Comparison of ENCODE assay signal across 22 cellular contexts in genomic region chr12:19248929-19249602, GRCh38.
DNase-seq lines count a peak whose midpoint lies in the region; ATAC-seq, FAIRE-seq and TF ChIP-seq lines count a peak whose summit lies in the region.
"Had no signal": no experiment of that assay in that cellular context is flagged by ENCODE, and none has a peak within 500 bp of the region (broad histone marks: within the 10 kb centered on the region; RNA-seq: fewer than 3 reads in every experiment).

No MANE protein-coding gene starts in this region.

- peak; percentile 50 for DNase-seq in EH (ENCODE audit: low read depth)
- peak; percentile 51 for DNase-seq in SK-MEL-5 (ENCODE audit: low read depth, low spot score)
- no peak for DNase-seq in HepG2 (ENCODE audit: low spot score)
- DNase-seq in stomach, result no peak
- DNase-seq in DMS153 treated with DMSO at 0.1 percent for 48 hours (lab: John Stamatoyannopoulos, UW; ENCODE audit: unreplicated experiment), result no peak
- DNase-seq in neuronal stem cell (ENCODE audit: low spot score), result no peak
- DNase-seq in CD8-positive, alpha-beta memory T cell, result no peak
- DNase-seq: activated CD4-positive, alpha-beta T cell treated with anti-CD3 and anti-CD28 coated beads, Interleukin-2, amount 50 U/mL, for 4 hours; activated gamma-delta T cell treated with Interleukin-2 at 50 U/mL for 16 hours; amniotic stem cell; CD4-positive, alpha-beta memory T cell; DND-41; effector CD8-positive, alpha-beta T cell; NCI-H2107; nephron progenitor cell; SIG-M5; stimulated activated CD8-positive, alpha-beta memory T cell treated with anti-CD3 and anti-CD28 coated beads, Interleukin-4, amount 100 ng/mL, for 48 hours; T-helper 1 cell; uterus; WERI-Rb-1 had no signal

- H3K9me3 Mint-ChIP-seq in CD8-positive, alpha-beta memory T cell, result no peaks in the 10 kb centered on the region
- H3K9me3 Mint-ChIP-seq: nephron progenitor cell had no signal

- no peaks in the 10 kb centered on the region for H3K4me1 Mint-ChIP-seq in CD8-positive, alpha-beta memory T cell
- H3K4me1 Mint-ChIP-seq: CD4-positive, alpha-beta memory T cell; nephron progenitor cell had no signal

- H3K27me3 ChIP-seq in HepG2 (ENCODE audit: control insufficient read depth in 1 of 2, insufficient read depth in 2 of 2, low read length in 2 of 2) (no peaks in the 10 kb centered on the region), stomach (no peaks in the 10 kb centered on the region), neuronal stem cell (ENCODE audit: control insufficient read depth in 3 of 3, insufficient read depth in 3 of 3, low read depth in 1 of 3, low read length in 3 of 3) (no peaks in the 10 kb centered on the region)
- H3K27me3 ChIP-seq in CD8-positive, alpha-beta memory T cell (ENCODE audit: insufficient read depth, low read length, poor library complexity, severe bottlenecking), result no peaks in the 10 kb centered on the region
- H3K27me3 ChIP-seq: uterus had no signal

- H3K4me3 ChIP-seq in HepG2 (replicated peaks in 1 of 3; ENCODE audit: insufficient read depth in 1 of 3, low read depth in 2 of 3, low read length in 3 of 3), result no peak overlapping the region
- H3K4me3 ChIP-seq in stomach, result no peak overlapping the region
- no peak overlapping the region for H3K4me3 ChIP-seq in neuronal stem cell (ENCODE audit: low read length in 2 of 2)
- no peak overlapping the region for H3K4me3 ChIP-seq in CD8-positive, alpha-beta memory T cell (ENCODE audit: low read length)
- H3K4me3 ChIP-seq: uterus had no signal

- no peak overlapping the region for H4K91ac ChIP-seq in neuronal stem cell (ENCODE audit: low read depth, low read length, poor library complexity)

- H3K9me3 ChIP-seq in HepG2 (ENCODE audit: low read length) (no peaks in the 10 kb centered on the region), stomach (no peaks in the 10 kb centered on the region), neuronal stem cell (replicated peaks in 1 of 2; ENCODE audit: control insufficient read depth in 2 of 2, insufficient read depth in 1 of 2, low read depth in 1 of 2, low read length in 2 of 2) (no peaks in the 10 kb centered on the region)
- no peaks in the 10 kb centered on the region for H3K9me3 ChIP-seq in CD8-positive, alpha-beta memory T cell (ENCODE audit: low read length)
- H3K9me3 ChIP-seq: uterus had no signal

- no peak overlapping the region for H4K8ac ChIP-seq in neuronal stem cell (ENCODE audit: low read depth, low read length)

- TF ChIP-seq CTCF in HepG2 (CRISPR knock-in tag; IDR thresholded peaks at IDR 0.05) (no peak), stomach (IDR thresholded peaks at IDR 0.05) (no peak)

- H3K36me3 ChIP-seq in HepG2 (replicated peaks in 1 of 2; ENCODE audit: control insufficient read depth in 1 of 2, insufficient read depth in 2 of 2, low read length in 2 of 2), result no peaks in the 10 kb centered on the region
- H3K36me3 ChIP-seq in stomach, result no peaks in the 10 kb centered on the region
- peaks cover 0 to 3% of the 10 kb centered on the region in 2 donors for H3K36me3 ChIP-seq in neuronal stem cell (replicated peaks in 1 of 2; ENCODE audit: control insufficient read depth in 2 of 2, insufficient read depth in 2 of 2, low read length in 2 of 2)
- no peaks in the 10 kb centered on the region for H3K36me3 ChIP-seq in CD8-positive, alpha-beta memory T cell (ENCODE audit: insufficient read depth, low read length)
- H3K36me3 ChIP-seq: uterus, WERI-Rb-1 had no signal

- H3K27ac Mint-ChIP-seq in CD8-positive, alpha-beta memory T cell, result no peak overlapping the region

- no peak overlapping the region for H3K27ac ChIP-seq in HepG2 (ENCODE audit: extremely low read length, insufficient read depth, low read length)
- H3K27ac ChIP-seq in stomach, result no peak overlapping the region
- no peak overlapping the region for H3K27ac ChIP-seq in neuronal stem cell (replicated peaks; ENCODE audit: low read length)
- H3K27ac ChIP-seq in CD8-positive, alpha-beta memory T cell (ENCODE audit: low read depth, low read length), result no peak overlapping the region
- H3K27ac ChIP-seq: uterus, WERI-Rb-1 had no signal

- H2AFZ ChIP-seq in HepG2 (ENCODE audit: low read length), result no peak overlapping the region
- H2AFZ ChIP-seq in neuronal stem cell (ENCODE audit: low read length), result no peak overlapping the region

- BruUV-seq in HepG2 (replicated peaks; lab: Mats Ljungman, UMichigan), result no TSS peak

- ATAC-seq in esophagus mucosa (peak; percentile 48), HepG2 (no peak)
- ATAC-seq: left lobe of liver had no signal

- no peak for FAIRE-seq in HepG2 (lab: Jason Lieb, UNC)

- no peak for TF ChIP-seq RAD21 in HepG2 (CRISPR knock-in tag; IDR thresholded peaks at IDR 0.05)

- H3K4me1 ChIP-seq in HepG2 (ENCODE audit: insufficient read depth, low read length) (no peaks in the 10 kb centered on the region), stomach (peaks cover 0 to 14% (median 4%) of the 10 kb centered on the region in 4 donors), neuronal stem cell (ENCODE audit: control insufficient read depth in 2 of 2, insufficient read depth in 1 of 2, low read depth in 1 of 2, low read length in 2 of 2) (peaks cover 0 to 2% of the 10 kb centered on the region in 2 donors)
- H3K4me1 ChIP-seq in CD8-positive, alpha-beta memory T cell (ENCODE audit: insufficient read depth, low read length), result no peaks in the 10 kb centered on the region
- H3K4me1 ChIP-seq: uterus had no signal

- no peak overlapping the region for H3K18ac ChIP-seq in neuronal stem cell (ENCODE audit: low read length)

- no peak overlapping the region for H2BK120ac ChIP-seq in neuronal stem cell (ENCODE audit: low read depth, low read length)

- no peak overlapping the region for H2BK5ac ChIP-seq in neuronal stem cell (ENCODE audit: low read length)

- no peaks in the 10 kb centered on the region for H3K79me2 ChIP-seq in HepG2 (ENCODE audit: insufficient read depth, low read length)

- POLR2A ChIA-PET in HepG2 (lab: Yijun Ruan, JAX), result no interaction called here
- POLR2A ChIA-PET in CD8-positive, alpha-beta memory T cell (lab: Charles Lee), result no interaction called here

- H2AK5ac ChIP-seq in neuronal stem cell (ENCODE audit: low read depth, low read length), result no peak overlapping the region

- TF ChIP-seq POLR2A in HepG2 (IDR thresholded peaks at IDR 0.05; ENCODE audit: insufficient read depth in 1 of 2, low read depth in 2 of 2, low read length in 2 of 2), result no peak
- TF ChIP-seq POLR2A in stomach (IDR thresholded peaks at IDR 0.05), result no peak

- H3K9ac ChIP-seq in HepG2 (ENCODE audit: insufficient read depth, low read depth, low read length) (no peak overlapping the region), neuronal stem cell (ENCODE audit: low read depth, low read length, poor library complexity) (no peak overlapping the region)

- no peaks in the 10 kb centered on the region for H3K79me1 ChIP-seq in neuronal stem cell (ENCODE audit: low read depth, low read length)

- no peak overlapping the region for H3K4ac ChIP-seq in neuronal stem cell (ENCODE audit: low read length)

- intact Hi-C loops in HepG2 (cut with micrococcal nuclease; ENCODE audit: unreplicated experiment) (no loop called here), stomach (cut with DNase I; ENCODE audit: low total_unique reads) (no loop called here)

- no peak overlapping the region for H3K4me3 Mint-ChIP-seq in CD8-positive, alpha-beta memory T cell
- H3K4me3 Mint-ChIP-seq: CD4-positive, alpha-beta memory T cell; nephron progenitor cell had no signal

- H3K23ac ChIP-seq in neuronal stem cell (ENCODE audit: low read depth, low read length, poor library complexity), result no peak overlapping the region

- H3K4me2 ChIP-seq in HepG2 (ENCODE audit: low read depth, low read length) (no peak overlapping the region), neuronal stem cell (ENCODE audit: insufficient read depth, low read length, poor library complexity, severe bottlenecking) (no peak overlapping the region)

- WGBS in HepG2 (ENCODE audit: low lambda C conversion rate), result 75% methylated on average over 3 of the region's 3 CpGs
- 74 to 86% (median 81%) methylated on average over 3 of the region's 3 CpGs for WGBS in stomach, 5 donors
- no CpG with 5 or more reads among the region's 3 CpGs for WGBS in neuronal stem cell (ENCODE audit: extremely low coverage in 2 of 2, insufficient read length in 2 of 2, insufficient replicate concordance in 1 of 2), 2 donors

- H3K27me3 Mint-ChIP-seq in CD8-positive, alpha-beta memory T cell, result no peaks in the 10 kb centered on the region

- H2BK15ac ChIP-seq in neuronal stem cell (ENCODE audit: low read length), result no peak overlapping the region

- no peaks in the 10 kb centered on the region for H4K20me1 ChIP-seq in HepG2 (ENCODE audit: insufficient read depth, low read length)

- H2BK12ac ChIP-seq in neuronal stem cell (ENCODE audit: low read length), result no peak overlapping the region

- no peaks in the 10 kb centered on the region for H3K36me3 Mint-ChIP-seq in CD8-positive, alpha-beta memory T cell
- H3K36me3 Mint-ChIP-seq: CD4-positive, alpha-beta memory T cell had no signal

- in situ Hi-C loops in SK-MEL-5 (cut with HindIII; ENCODE audit: low pct_unique_long_range_greater_than_20kb, low sequenced_read_pairs), result no loop called here
- in situ Hi-C loops in HepG2 (cut with HindIII; ENCODE audit: extremely low pct_ligation_motif_present, low pct_unique_long_range_greater_than_20kb), result no loop called here

- no peak for TF ChIP-seq EP300 in HepG2 (IDR thresholded peaks at IDR 0.05; ENCODE audit: low read depth in 2 of 2, low read length in 2 of 2)
- TF ChIP-seq EP300 in HepG2 (CRISPR knock-in tag; IDR thresholded peaks at IDR 0.05; ENCODE audit: borderline replicate concordance), result no peak
- TF ChIP-seq EP300 in stomach (IDR thresholded peaks at IDR 0.05), result no peak

- CTCF ChIA-PET in HepG2 (lab: Yijun Ruan, JAX; ENCODE audit: low intra/inter-chr PET ratio, low total read pairs), result no interaction called here
- CTCF ChIA-PET in CD8-positive, alpha-beta memory T cell (lab: Charles Lee), result interaction anchor here (2.0 kb wide), 1 partner anchor 9 kb away, joined by 5 read pairs; no protein-coding TSS in a partner anchor

- H3K14ac ChIP-seq in neuronal stem cell (ENCODE audit: low read length), result no peak overlapping the region

TF ChIP-seq in HepG2, 621 proteins besides CTCF, POLR2A, EP300 and RAD21 (continues in another document):
- TF ChIP-seq GZF1 (CRISPR knock-in tag; IDR thresholded peaks at IDR 0.05), result no peak
- 0 out of 2 replicates have a peak, but pooled peaks have one; percentile 13 for TF ChIP-seq FOSL2 (CRISPR knock-in tag; IDR thresholded peaks at IDR 0.05)
- TF ChIP-seq ZNF564 (CRISPR knock-in tag; IDR thresholded peaks at IDR 0.05), result no peak
- no peak for TF ChIP-seq ZNF282 (IDR thresholded peaks at IDR 0.05; ENCODE audit: partially characterized antibody)

Comparison
In these comparisons a context has a peak if more than half of its experiments do, and no peak if none do; other contexts are left out.
1. DNase-seq: peak in EH (single experiment) and SK-MEL-5 (single experiment); none in HepG2 (single experiment), stomach (single experiment), DMS153 treated with DMSO at 0.1 percent for 48 hours (single experiment), neuronal stem cell (single experiment) and CD8-positive, alpha-beta memory T cell (0 of 5).